Comparison of ENCODE assay signal across 8 cellular contexts in genomic region chr19:42220751-42221097, GRCh38. TPM values are rescaled to one million over a fixed set of nuclear protein-coding genes. Genes with fewer than 3 reads are reported as not detected.
DNase-seq lines count a peak whose midpoint lies in the region; TF ChIP-seq lines count a peak whose summit lies in the region.

No MANE protein-coding gene starts in this region.

- H3K4me1 Mint-ChIP-seq in CD4-positive, alpha-beta memory T cell: peaks cover 32 to 62% (median 47%) of the 10 kb centered on the region in 4 donors
- H3K4me1 Mint-ChIP-seq in osteocyte (ENCODE audit: unreplicated experiment): peaks cover 43% of the 10 kb centered on the region

- H3K27ac Mint-ChIP-seq in CD4-positive, alpha-beta memory T cell: peak overlapping the region; percentile 94 to 99 (median 98)
- peak overlapping the region; percentile 95 for H3K27ac Mint-ChIP-seq in osteocyte (ENCODE audit: unreplicated experiment)

- 1% methylated on average over 6 of the region's 6 CpGs for WGBS in esophagus muscularis mucosa

- peaks cover 13 to 36% of the 10 kb centered on the region in 2 donors for H3K36me3 Mint-ChIP-seq in CD4-positive, alpha-beta memory T cell
- H3K36me3 Mint-ChIP-seq in osteocyte (ENCODE audit: unreplicated experiment): peaks cover 2% of the 10 kb centered on the region

- H3K9me3 ChIP-seq in CD4-positive, alpha-beta memory T cell (ENCODE audit: control insufficient read depth in 1 of 2, low read length in 2 of 2): no peaks in the 10 kb centered on the region
- no peaks in the 10 kb centered on the region for H3K9me3 ChIP-seq in Peyer's patch
- no peaks in the 10 kb centered on the region for H3K9me3 ChIP-seq in esophagus muscularis mucosa

- H3K27me3 Mint-ChIP-seq in CD4-positive, alpha-beta memory T cell: no peaks in the 10 kb centered on the region
- no peaks in the 10 kb centered on the region for H3K27me3 Mint-ChIP-seq in osteocyte (ENCODE audit: unreplicated experiment)

- DNase-seq in CD4-positive, alpha-beta memory T cell: no peak
- DNase-seq in Peyer's patch (no peak), esophagus muscularis mucosa (ENCODE audit: extremely low spot score) (no peak), osteocyte (ENCODE audit: extremely low spot score, unreplicated experiment) (no peak), glomerular visceral epithelial cell (ENCODE audit: extremely low spot score) (no peak), medulla oblongata (ENCODE audit: extremely low spot score) (no peak), COLO668 (lab: John Stamatoyannopoulos, UW; ENCODE audit: unreplicated experiment) (no peak)
- no peak for DNase-seq in activated CD4-positive, CD25-positive, alpha-beta regulatory T cell treated with anti-CD3 and anti-CD28 coated beads, Interleukin-2, amount 50 U/mL, for 72 hours

- no peak for TF ChIP-seq EP300 in esophagus muscularis mucosa (IDR thresholded peaks at IDR 0.05)

- TF ChIP-seq POLR2A in Peyer's patch (IDR thresholded peaks at IDR 0.05): no peak
- no peak for TF ChIP-seq POLR2A in esophagus muscularis mucosa (IDR thresholded peaks at IDR 0.05; ENCODE audit: low read depth)

- H3K27ac ChIP-seq in CD4-positive, alpha-beta memory T cell (ENCODE audit: low read depth, low read length): peak overlapping the region; percentile 77
- H3K27ac ChIP-seq in Peyer's patch (peak overlapping the region; percentile 80 to 90 (median 86)), esophagus muscularis mucosa (replicated peaks in 1 of 4) (peak overlapping the region; percentile 85 to 93 (median 88))

- no peaks in the 10 kb centered on the region for H3K27me3 ChIP-seq in CD4-positive, alpha-beta memory T cell (ENCODE audit: insufficient read depth, low read length)
- H3K27me3 ChIP-seq in Peyer's patch (no peaks in the 10 kb centered on the region), esophagus muscularis mucosa (no peaks in the 10 kb centered on the region)

- peak overlapping the region; percentile 96 to 100 (median 98) for H3K4me3 Mint-ChIP-seq in CD4-positive, alpha-beta memory T cell
- H3K4me3 Mint-ChIP-seq in osteocyte (ENCODE audit: unreplicated experiment): peak overlapping the region; percentile 100

- no peak for TF ChIP-seq CTCF in Peyer's patch (IDR thresholded peaks at IDR 0.05)
- TF ChIP-seq CTCF in esophagus muscularis mucosa (IDR thresholded peaks at IDR 0.05): no peak
- TF ChIP-seq CTCF in osteocyte (IDR thresholded peaks at IDR 0.05): no peak

- CTCF ChIA-PET in CD4-positive, alpha-beta memory T cell (lab: Charles Lee; ENCODE audit: partially characterized antibody): interaction anchor here (1.0 to 1.6 kb wide), 3 partner anchors 14 to 23 kb away, joined by 3 to 8 read pairs (median 4); no protein-coding TSS in a partner anchor

- POLR2A ChIA-PET in CD4-positive, alpha-beta memory T cell (lab: Charles Lee; ENCODE audit: partially characterized antibody): interaction anchor here (0.9 to 9.7 kb wide), 7 partner anchors 10 to 44 kb away, joined by 4 to 149 read pairs (median 5); partner anchors contain the start of gene GSK3A

- peaks cover 39% of the 10 kb centered on the region for H3K4me1 ChIP-seq in CD4-positive, alpha-beta memory T cell (ENCODE audit: insufficient read depth, low read length)
- H3K4me1 ChIP-seq in Peyer's patch (peaks cover 0 to 42% (median 20%) of the 10 kb centered on the region in 4 donors), esophagus muscularis mucosa (peaks cover 33 to 58% (median 53%) of the 10 kb centered on the region in 4 donors)

- intact Hi-C loops in CD4-positive, alpha-beta memory T cell (cut with micrococcal nuclease): loop anchor here (1.0 kb wide), 2 partner anchors 22 to 43 kb away; partner anchors contain the start of gene GSK3A
- intact Hi-C loops in esophagus muscularis mucosa (cut with DNase I): no loop called here

- H3K9me3 Mint-ChIP-seq in CD4-positive, alpha-beta memory T cell: peaks cover 0 to 3% (median 0%) of the 10 kb centered on the region in 8 donors
- H3K9me3 Mint-ChIP-seq in osteocyte (ENCODE audit: unreplicated experiment): no peaks in the 10 kb centered on the region

- peaks cover 16% of the 10 kb centered on the region for H3K36me3 ChIP-seq in CD4-positive, alpha-beta memory T cell (ENCODE audit: insufficient read depth, low read length)
- H3K36me3 ChIP-seq in Peyer's patch (peaks cover 0 to 18% (median 0%) of the 10 kb centered on the region in 3 donors), esophagus muscularis mucosa (peaks cover 15 to 21% (median 18%) of the 10 kb centered on the region in 4 donors)

- peak overlapping the region; percentile 82 to 86 for H3K4me3 ChIP-seq in CD4-positive, alpha-beta memory T cell (ENCODE audit: low read length in 2 of 2)
- H3K4me3 ChIP-seq in Peyer's patch: peak overlapping the region; percentile 63 to 77 (median 74)
- peak overlapping the region; percentile 66 to 84 (median 76) for H3K4me3 ChIP-seq in esophagus muscularis mucosa

RNA-seq across cellular contexts. Expression of gene ZNF526, which starts 0.6 kb away (rescaled TPM):
- total RNA-seq in CD4-positive, alpha-beta memory T cell: 10 to 100 TPM; 26.7 to 28.8 TPM
- polyA plus RNA-seq in CD4-positive, alpha-beta memory T cell: 10 to 100 TPM in 1 of 2 donors, 1 to 10 TPM in 1; 2.3 to 10.2 TPM
- total RNA-seq in Peyer's patch (10 to 100 TPM in 3 of 4 donors, 1 to 10 TPM in 1; 9.1 to 14.0 (median 12.3) TPM), esophagus muscularis mucosa (1 to 10 TPM; 4.3 to 8.6 (median 7.1) TPM), osteocyte (9.9 and 11.9 TPM in 2 replicates)

RNA-seq across cellular contexts. Expression of gene DEDD2, which starts 3.2 kb away (rescaled TPM):
- 10 to 100 TPM; 68.4 to 71.5 TPM for total RNA-seq in CD4-positive, alpha-beta memory T cell
- 100 to 1,000 TPM; 141 to 162 TPM for polyA plus RNA-seq in CD4-positive, alpha-beta memory T cell
- total RNA-seq in Peyer's patch (10 to 100 TPM; 20.6 to 60.2 (median 51.6) TPM), esophagus muscularis mucosa (10 to 100 TPM; 22.0 to 42.1 (median 31.2) TPM), osteocyte (21.0 and 27.4 TPM in 2 replicates)

RNA-seq across cellular contexts. Expression of gene GSK3A, which starts 21.7 kb away (rescaled TPM):
- total RNA-seq in CD4-positive, alpha-beta memory T cell: 10 to 100 TPM; 36.4 to 38.9 TPM
- 10 to 100 TPM; 10.0 to 23.6 TPM for polyA plus RNA-seq in CD4-positive, alpha-beta memory T cell
- total RNA-seq in Peyer's patch: 10 to 100 TPM; 31.4 to 44.1 (median 41.0) TPM
- total RNA-seq in esophagus muscularis mucosa: 10 to 100 TPM; 33.8 to 46.1 (median 41.8) TPM
- 45.4 and 52.3 TPM in 2 replicates for total RNA-seq in osteocyte

RNA-seq across cellular contexts. Expression of gene ERF, which starts 34.2 kb away (rescaled TPM):
- 10 to 100 TPM; 38.5 to 39.9 TPM for total RNA-seq in CD4-positive, alpha-beta memory T cell
- 1 to 10 TPM; 2.7 to 3.7 TPM for polyA plus RNA-seq in CD4-positive, alpha-beta memory T cell
- total RNA-seq in Peyer's patch (10 to 100 TPM; 13.2 to 85.4 (median 49.3) TPM), esophagus muscularis mucosa (10 to 100 TPM; 16.6 to 38.8 (median 35.5) TPM), osteocyte (66.8 and 75.3 TPM in 2 replicates)

RNA-seq across cellular contexts. Expression of gene CIC, which starts 48.3 kb away (rescaled TPM):
- 10 to 100 TPM; 81.6 to 82.6 TPM for total RNA-seq in CD4-positive, alpha-beta memory T cell
- polyA plus RNA-seq in CD4-positive, alpha-beta memory T cell: 1 to 10 TPM in 1 of 2 donors, not detected in 1; 3.5 TPM
- total RNA-seq in Peyer's patch (10 to 100 TPM; 40.5 to 72.8 (median 67.2) TPM), esophagus muscularis mucosa (10 to 100 TPM; 37.8 to 74.2 (median 56.3) TPM), osteocyte (115 and 122 TPM in 2 replicates)
